Comparison of ENCODE assay signal across 14 cellular contexts in genomic region chr19:720691-721160, GRCh38. TPM values are rescaled to one million over a fixed set of nuclear protein-coding genes. Genes with fewer than 3 reads are reported as not detected.
DNase-seq lines count a peak whose midpoint lies in the region; ATAC-seq and TF ChIP-seq lines count a peak whose summit lies in the region.
"Had no signal": no experiment of that assay in that cellular context is flagged by ENCODE, and none has a peak within 500 bp of the region (broad histone marks: within the 10 kb centered on the region; RNA-seq: fewer than 3 reads in every experiment).

No MANE protein-coding gene starts in this region.

- H3K27ac ChIP-seq in heart right ventricle (peak overlapping the region in 8 of 10 donors; percentile 30 to 74 (median 48)), uterus (peak overlapping the region; percentile 76 to 79)

- DNase-seq in heart right ventricle, result no peak
- DNase-seq in Right ventricle myocardium superior, result no peak
- peak; percentile 77 for DNase-seq in globus pallidus (ENCODE audit: low spot score)
- no peak for DNase-seq in uterus
- DNase-seq in NCI-H1436 treated with DMSO at 0.1 percent for 48 hours (lab: John Stamatoyannopoulos, UW), result no peak
- DNase-seq: mammary epithelial cell, NCI-H187, T1000 had no signal

- H3K4me3 ChIP-seq in heart right ventricle (no peak overlapping the region), neuron (ENCODE audit: low read length) (peak overlapping the region; percentile 17), uterus (no peak overlapping the region)
- H3K4me3 ChIP-seq: upper lobe of left lung had no signal

- ATAC-seq in heart right ventricle (peak in 3 of 8 donors; percentile 11 to 33 (median 19)), Right ventricle myocardium superior (ENCODE audit: poor library complexity) (no peak), HG03039 (IDR thresholded peaks at IDR 0.05; ENCODE audit: unreplicated experiment) (no peak), HG03280 (IDR thresholded peaks at IDR 0.05; ENCODE audit: unreplicated experiment) (no peak)

- intact Hi-C loops in heart right ventricle (cut with DNase I) (no loop called here), Right ventricle myocardium superior (cut with DNase I) (no loop called here), uterus (cut with DNase I; ENCODE audit: low total_unique reads) (no loop called here)

- peaks cover 8 to 40% (median 22%) of the 10 kb centered on the region in 9 donors for H3K4me1 ChIP-seq in heart right ventricle
- H3K4me1 ChIP-seq in neuron (ENCODE audit: insufficient read depth, low read length), result peaks cover 39% of the 10 kb centered on the region
- peaks cover 0 to 18% of the 10 kb centered on the region in 2 donors for H3K4me1 ChIP-seq in uterus

- H3K27me3 ChIP-seq in heart right ventricle (peaks cover 0 to 34% (median 14%) of the 10 kb centered on the region in 7 donors), neuron (ENCODE audit: insufficient read depth, low read length) (no peaks in the 10 kb centered on the region), uterus (no peaks in the 10 kb centered on the region)

- peaks cover 0 to under 1% (median 0%) of the 10 kb centered on the region in 9 donors for H3K36me3 ChIP-seq in heart right ventricle
- H3K36me3 ChIP-seq in neuron (ENCODE audit: insufficient read depth, low read length), result no peaks in the 10 kb centered on the region
- H3K36me3 ChIP-seq in uterus, result no peaks in the 10 kb centered on the region
- H3K36me3 ChIP-seq: upper lobe of left lung had no signal

- no peak for TF ChIP-seq POLR2A in uterus (IDR thresholded peaks at IDR 0.05)

- WGBS in heart right ventricle, 2 donors, result 42 to 56% methylated on average over 27 of the region's 27 CpGs

- H2AFZ ChIP-seq in neuron (ENCODE audit: low read depth, low read length), result no peak overlapping the region

- TF ChIP-seq CTCF in heart right ventricle (IDR thresholded peaks at IDR 0.05) (no peak), uterus (IDR thresholded peaks at IDR 0.05) (no peak)

- H3K9me3 ChIP-seq in heart right ventricle (peaks cover 0 to 1% (median 0%) of the 10 kb centered on the region in 11 donors), neuron (ENCODE audit: low read length) (no peaks in the 10 kb centered on the region), uterus (no peaks in the 10 kb centered on the region)
- H3K9me3 ChIP-seq: upper lobe of left lung had no signal

RNA-seq across cellular contexts. Expression of gene PALM, which starts 12.0 kb away (rescaled TPM):
- total RNA-seq in heart right ventricle, result 10 to 100 TPM; 12.5 to 33.0 (median 17.7) TPM
- polyA plus RNA-seq in heart right ventricle, result 10 to 100 TPM; 18.9 to 36.7 TPM
- total RNA-seq in Right ventricle myocardium superior, result 32.9 TPM
- 10 to 100 TPM; 12.6 to 91.0 (median 42.2) TPM for total RNA-seq in uterus
- total RNA-seq: activated naive CD8-positive, alpha-beta T cell treated with anti-CD3 and anti-CD28 coated beads for 36 hours had no signal
- polyA plus RNA-seq: mammary epithelial cell had no signal

RNA-seq across cellular contexts. Expression of gene PRSS57, which starts 25.5 kb away (rescaled TPM):
- not detected for total RNA-seq in heart right ventricle
- under 1 TPM in 1 of 2 donors, not detected in 1; 0.06 TPM for polyA plus RNA-seq in heart right ventricle
- not detected for total RNA-seq in Right ventricle myocardium superior
- total RNA-seq in uterus, result not detected
- total RNA-seq: activated naive CD8-positive, alpha-beta T cell treated with anti-CD3 and anti-CD28 coated beads for 36 hours; glomerular endothelial cell; mammary epithelial cell had no signal
- polyA plus RNA-seq: mammary epithelial cell had no signal

RNA-seq across cellular contexts. Expression of gene MISP, which starts 30.2 kb away (rescaled TPM):
- total RNA-seq in heart right ventricle (not detected), Right ventricle myocardium superior (not detected), uterus (1 to 10 TPM in 1 of 4 donors, under 1 TPM in 3; 0.26 to 5.5 (median 0.39) TPM)
- under 1 TPM in 1 of 2 donors, not detected in 1; 0.01 TPM for polyA plus RNA-seq in heart right ventricle

RNA-seq across cellular contexts. Expression of gene FSTL3, which starts 44.5 kb away (rescaled TPM):
- total RNA-seq in heart right ventricle (100 to 1,000 TPM in 3 of 10 donors, 10 to 100 TPM in 7; 33.4 to 153 (median 77.3) TPM), Right ventricle myocardium superior (27.4 TPM), uterus (10 to 100 TPM; 25.3 to 71.7 (median 37.3) TPM)
- polyA plus RNA-seq in heart right ventricle, result 100 to 1,000 TPM; 118 to 279 TPM

RNA-seq across cellular contexts. Expression of gene RNF126, which starts 57.7 kb away (rescaled TPM):
- total RNA-seq in heart right ventricle (10 to 100 TPM; 20.3 to 43.6 (median 22.5) TPM), Right ventricle myocardium superior (21.2 TPM), uterus (10 to 100 TPM in 3 of 4 donors, 1 to 10 TPM in 1; 9.5 to 44.3 (median 18.2) TPM)
- polyA plus RNA-seq in heart right ventricle, result 10 to 100 TPM; 27.1 to 46.1 TPM
